Comparison of ENCODE assay signal across 16 cellular contexts in genomic region chr3:134663646-134664456, GRCh38. TPM values are rescaled to one million over a fixed set of nuclear protein-coding genes. Genes with fewer than 3 reads are reported as not detected.
A peak's percentile ranks its signal among the peaks of the same experiment; 100 is the strongest.
DNase-seq lines count a peak whose midpoint lies in the region; ATAC-seq and TF ChIP-seq lines count a peak whose summit lies in the region.
"Had no signal": no experiment of that assay in that cellular context is flagged by ENCODE, and none has a peak within 500 bp of the region (broad histone marks: within the 10 kb centered on the region; RNA-seq: fewer than 3 reads in every experiment).

No MANE protein-coding gene starts in this region.

- no peaks in the 10 kb centered on the region for H3K4me1 ChIP-seq in cardiac muscle cell (ENCODE audit: low read depth)
- H3K4me1 ChIP-seq: foreskin keratinocyte had no signal

- H3K4me1 Mint-ChIP-seq in activated T-helper 2 cell treated with anti-CD3 and anti-CD28 coated beads, Interferon-gamma antibody, Interleukin-2, Interleukin-4, amounts not matched to agents 10 μg/mL and 5 μg/mL and 100 μg/mL, durations not matched to agents 14 hours and 24 hours and 36 hours (ENCODE audit: low read depth), result no peaks in the 10 kb centered on the region
- H3K4me1 Mint-ChIP-seq: activated CD4-positive, alpha-beta T cell treated with anti-CD3 and anti-CD28 coated beads, Interleukin-2, amount 10 ng/mL, durations not matched to agents 7 days and 5 days; mesothelial cell of epicardium had no signal

- DNase-seq in ELR (ENCODE audit: low read depth), result peak; percentile 17
- peak; percentile 36 to 66 for DNase-seq in cardiac muscle cell (ENCODE audit: low read depth in 1 of 2, low spot score in 1 of 2)
- no peak for DNase-seq in omental fat pad (ENCODE audit: low spot score)
- no peak for DNase-seq in NCI-H1105 (lab: John Stamatoyannopoulos, UW)
- no peak for DNase-seq in NCI-H2081 (lab: John Stamatoyannopoulos, UW)
- no peak for DNase-seq in activated T-helper 2 cell treated with anti-CD3 and anti-CD28 coated beads, Interferon-gamma antibody, Interleukin-2, Interleukin-4, amounts not matched to agents 10 μg/mL and 5 μg/mL and 100 μg/mL, durations not matched to agents 14 hours and 24 hours and 36 hours (ENCODE audit: low spot score)
- DNase-seq: activated CD4-positive, alpha-beta T cell treated with anti-CD3 and anti-CD28 coated beads, Interleukin-2, amount 10 ng/mL, durations not matched to agents 7 days and 5 days; activated T-cell treated with anti-CD3 and anti-CD28 coated beads, Interleukin-2, amount 50 U/mL, for 72 hours; DMS79; NCI-H82 had no signal

- peaks cover 38% of the 10 kb centered on the region for H3K27me3 ChIP-seq in cardiac muscle cell
- H3K27me3 ChIP-seq: dorsolateral prefrontal cortex, foreskin keratinocyte had no signal

- H3K9me3 Mint-ChIP-seq in activated T-helper 2 cell treated with anti-CD3 and anti-CD28 coated beads, Interferon-gamma antibody, Interleukin-2, Interleukin-4, amounts not matched to agents 10 μg/mL and 5 μg/mL and 100 μg/mL, durations not matched to agents 14 hours and 24 hours and 36 hours, result no peaks in the 10 kb centered on the region
- H3K9me3 Mint-ChIP-seq: activated CD4-positive, alpha-beta T cell treated with anti-CD3 and anti-CD28 coated beads, Interleukin-2, amount 10 ng/mL, durations not matched to agents 7 days and 5 days had no signal

- TF ChIP-seq CTCF in cardiac muscle cell (IDR thresholded peaks at IDR 0.05; ENCODE audit: low read depth, low read length) (no peak), omental fat pad (IDR thresholded peaks at IDR 0.05) (no peak)

- H3K27ac Mint-ChIP-seq in activated T-helper 2 cell treated with anti-CD3 and anti-CD28 coated beads, Interferon-gamma antibody, Interleukin-2, Interleukin-4, amounts not matched to agents 10 μg/mL and 5 μg/mL and 100 μg/mL, durations not matched to agents 14 hours and 24 hours and 36 hours, result no peak overlapping the region
- H3K27ac Mint-ChIP-seq: activated CD4-positive, alpha-beta T cell treated with anti-CD3 and anti-CD28 coated beads, Interleukin-2, amount 10 ng/mL, durations not matched to agents 7 days and 5 days; activated T-cell treated with anti-CD3 and anti-CD28 coated beads, Interleukin-2, amount 50 U/mL, for 72 hours; mesothelial cell of epicardium had no signal

- H3K27ac ChIP-seq in cardiac muscle cell, result peak overlapping the region; percentile 66
- H3K27ac ChIP-seq: BLaER1 treated with 17β-estradiol and CSF1 and Interleukin-3, amounts not matched to agents 10 nM and 100 nM; foreskin keratinocyte had no signal

- H3K27me3 Mint-ChIP-seq in activated T-helper 2 cell treated with anti-CD3 and anti-CD28 coated beads, Interferon-gamma antibody, Interleukin-2, Interleukin-4, amounts not matched to agents 10 μg/mL and 5 μg/mL and 100 μg/mL, durations not matched to agents 14 hours and 24 hours and 36 hours (ENCODE audit: low read depth), result no peaks in the 10 kb centered on the region
- H3K27me3 Mint-ChIP-seq: activated CD4-positive, alpha-beta T cell treated with anti-CD3 and anti-CD28 coated beads, Interleukin-2, amount 10 ng/mL, durations not matched to agents 7 days and 5 days had no signal

- no peak overlapping the region for H3K4me3 ChIP-seq in cardiac muscle cell
- H3K4me3 ChIP-seq: BLaER1 treated with 17β-estradiol and CSF1 and Interleukin-3, amounts not matched to agents 10 nM and 100 nM; dorsolateral prefrontal cortex had no signal

- no peaks in the 10 kb centered on the region for H3K36me3 ChIP-seq in cardiac muscle cell
- H3K36me3 ChIP-seq: BLaER1 treated with 17β-estradiol and CSF1 and Interleukin-3, amounts not matched to agents 10 nM and 100 nM had no signal

- no peak overlapping the region for H3K4me3 Mint-ChIP-seq in activated T-helper 2 cell treated with anti-CD3 and anti-CD28 coated beads, Interferon-gamma antibody, Interleukin-2, Interleukin-4, amounts not matched to agents 10 μg/mL and 5 μg/mL and 100 μg/mL, durations not matched to agents 14 hours and 24 hours and 36 hours (ENCODE audit: low read depth)
- H3K4me3 Mint-ChIP-seq: activated CD4-positive, alpha-beta T cell treated with anti-CD3 and anti-CD28 coated beads, Interleukin-2, amount 10 ng/mL, durations not matched to agents 7 days and 5 days; activated T-cell treated with anti-CD3 and anti-CD28 coated beads, Interleukin-2, amount 50 U/mL, for 72 hours; mesothelial cell of epicardium had no signal

- ATAC-seq in SK-N-SH treated with all-trans-retinoic acid at 6 μM for 48 hours, result peak; percentile 51
- peak; percentile 9 for ATAC-seq in omental fat pad (ENCODE audit: low FRiP score)
- ATAC-seq in HG03432 (IDR thresholded peaks at IDR 0.05; ENCODE audit: unreplicated experiment), result no peak
- ATAC-seq: activated T-cell treated with anti-CD3 and anti-CD28 coated beads, Interleukin-2, amount 50 U/mL, for 72 hours; foreskin keratinocyte had no signal

- intact Hi-C loops in activated T-helper 2 cell treated with anti-CD3 and anti-CD28 coated beads, Interferon-gamma antibody, Interleukin-2, Interleukin-4, amounts not matched to agents 10 μg/mL and 5 μg/mL and 100 μg/mL, durations not matched to agents 14 hours and 24 hours and 36 hours (cut with micrococcal nuclease), result no loop called here

- no peaks in the 10 kb centered on the region for H3K36me3 Mint-ChIP-seq in activated T-helper 2 cell treated with anti-CD3 and anti-CD28 coated beads, Interferon-gamma antibody, Interleukin-2, Interleukin-4, amounts not matched to agents 10 μg/mL and 5 μg/mL and 100 μg/mL, durations not matched to agents 14 hours and 24 hours and 36 hours (ENCODE audit: low read depth)
- H3K36me3 Mint-ChIP-seq: mesothelial cell of epicardium had no signal

- H3K9me3 ChIP-seq in cardiac muscle cell (ENCODE audit: low read depth), result no peaks in the 10 kb centered on the region

TF ChIP-seq in SK-N-SH treated with all-trans-retinoic acid at 6 μM for 48 hours, 23 proteins besides CTCF, POLR2A, EP300 and RAD21 (continues in another document):
- TF ChIP-seq CSRNP3 (CRISPR knock-in tag; IDR thresholded peaks at IDR 0.05) (no peak), ZNF565 (CRISPR knock-in tag; conservative IDR thresholded peaks at IDR 0.05; ENCODE audit: low read depth) (no peak), BACH2 (CRISPR knock-in tag; IDR thresholded peaks at IDR 0.05; ENCODE audit: borderline replicate concordance) (no peak), SNAI2 (CRISPR knock-in tag; IDR thresholded peaks at IDR 0.05) (no peak), GLIS3 (CRISPR knock-in tag; IDR thresholded peaks at IDR 0.05) (no peak), PPARA (CRISPR knock-in tag; IDR thresholded peaks at IDR 0.05; ENCODE audit: borderline replicate concordance) (no peak), ZFP30 (CRISPR knock-in tag; IDR thresholded peaks at IDR 0.05) (no peak), TOX (CRISPR knock-in tag; IDR thresholded peaks at IDR 0.05; ENCODE audit: borderline replicate concordance) (no peak), ARNTL (CRISPR knock-in tag; IDR thresholded peaks at IDR 0.05; ENCODE audit: borderline replicate concordance, low read depth) (no peak), TCF4 (CRISPR knock-in tag; IDR thresholded peaks at IDR 0.05; ENCODE audit: borderline replicate concordance) (no peak), OSR1 (CRISPR knock-in tag; IDR thresholded peaks at IDR 0.05) (no peak), ZC3H10 (CRISPR knock-in tag; IDR thresholded peaks at IDR 0.05) (no peak), POU6F1 (CRISPR knock-in tag; IDR thresholded peaks at IDR 0.05; ENCODE audit: borderline replicate concordance, low read depth) (no peak), ZNF8 (CRISPR knock-in tag; IDR thresholded peaks at IDR 0.05) (no peak), CREB5 (CRISPR knock-in tag; IDR thresholded peaks at IDR 0.05; ENCODE audit: low read depth) (no peak), ZFP3 (CRISPR knock-in tag; IDR thresholded peaks at IDR 0.05) (no peak)

RNA-seq across cellular contexts. Expression of gene KY, which starts 13.0 kb away (rescaled TPM):
- total RNA-seq in cardiac muscle cell (0.46 and 1.2 TPM in 2 replicates), omental fat pad (under 1 TPM in 2 of 4 donors, not detected in 2; 0.09 to 0.13 TPM)
- 0.35 and 1.1 TPM in 2 replicates for polyA plus RNA-seq in cardiac muscle cell
- total RNA-seq in activated T-helper 2 cell treated with anti-CD3 and anti-CD28 coated beads, Interferon-gamma antibody, Interleukin-2, Interleukin-4, amounts not matched to agents 10 μg/mL and 5 μg/mL and 100 μg/mL, durations not matched to agents 14 hours and 24 hours and 36 hours, result not detected in 2 replicates
- total RNA-seq: activated CD4-positive, alpha-beta T cell treated with anti-CD3 and anti-CD28 coated beads, Interleukin-2, amount 10 ng/mL, durations not matched to agents 7 days and 5 days; activated T-cell treated with anti-CD3 and anti-CD28 coated beads, Interleukin-2, amount 50 U/mL, for 72 hours; foreskin keratinocyte; mesothelial cell of epicardium had no signal
- polyA plus RNA-seq: foreskin keratinocyte had no signal

Comparison
In these comparisons a context has a peak if more than half of its experiments do, and no peak if none do; other contexts are left out.
1. DNase-seq: peak in ELR (single experiment) and cardiac muscle cell (2 of 2); none in omental fat pad (single experiment), NCI-H1105 (single experiment), NCI-H2081 (0 of 2) and activated T-helper 2 cell treated with anti-CD3 and anti-CD28 coated beads, Interferon-gamma antibody, Interleukin-2, Interleukin-4, amounts not matched to agents 10 μg/mL and 5 μg/mL and 100 μg/mL, durations not matched to agents 14 hours and 24 hours and 36 hours (single experiment).